Comparison of ENCODE assay signal across 8 cellular contexts in genomic region chr1:100322436-100323211, GRCh38. TPM values are rescaled to one million over a fixed set of nuclear protein-coding genes. Genes with fewer than 3 reads are reported as not detected.
DNase-seq lines count a peak whose midpoint lies in the region; ATAC-seq, FAIRE-seq and TF ChIP-seq lines count a peak whose summit lies in the region.

No MANE protein-coding gene starts in this region.

- no peaks in the 10 kb centered on the region for H3K36me3 ChIP-seq in GM12878 (ENCODE audit: control insufficient read depth in 2 of 2, insufficient read depth in 2 of 2, low read length in 1 of 2)
- no peaks in the 10 kb centered on the region for H3K36me3 ChIP-seq in osteoblast (ENCODE audit: insufficient read depth, low read length)

- TF ChIP-seq POLR2A in GM12878 (IDR thresholded peaks at IDR 0.05; ENCODE audit: low read depth, low read length): no peak

- H4K20me1 ChIP-seq in GM12878 (ENCODE audit: control insufficient read depth, insufficient read depth) (no peaks in the 10 kb centered on the region), osteoblast (ENCODE audit: insufficient read depth, low read length) (no peaks in the 10 kb centered on the region)

- intact Hi-C loops in GM12878 (cut with micrococcal nuclease; ENCODE audit: unreplicated experiment): no loop called here

- ATAC-seq in HG02938 (IDR thresholded peaks at IDR 0.05; ENCODE audit: unreplicated experiment) (peak; percentile 60), GM12878 (peak; percentile 77), HG02970 (IDR thresholded peaks at IDR 0.05; ENCODE audit: low FRiP score, unreplicated experiment) (no peak)

- H2AFZ ChIP-seq in GM12878 (ENCODE audit: control insufficient read depth, low read depth, low read length) (no peak overlapping the region), osteoblast (ENCODE audit: low read length) (no peak overlapping the region)

- H3K4me1 ChIP-seq in GM12878 (ENCODE audit: control insufficient read depth, insufficient read depth, low read length): no peaks in the 10 kb centered on the region
- no peaks in the 10 kb centered on the region for H3K4me1 ChIP-seq in osteoblast (ENCODE audit: insufficient read depth, low read length)

- H3K27ac ChIP-seq in GM12878 (ENCODE audit: control insufficient read depth, insufficient read depth) (no peak overlapping the region), osteoblast (ENCODE audit: low read depth, low read length) (no peak overlapping the region)

- CTCF ChIA-PET in GM12878 (lab: Yijun Ruan, JAX): no interaction called here

- in situ Hi-C loops in GM12878 (cut with MboI): no loop called here

- H3K4me2 ChIP-seq in GM12878 (ENCODE audit: control insufficient read depth, insufficient read depth) (no peak overlapping the region), osteoblast (ENCODE audit: insufficient read depth, low read length) (no peak overlapping the region)

- SMC1A ChIA-PET in GM12878 (lab: Charles Lee; ENCODE audit: uncharacterized antibody, unreplicated experiment): interaction anchor here (1.1 to 1.4 kb wide), 2 partner anchors 21 to 100 kb away, joined by 3 to 4 read pairs; no protein-coding TSS in a partner anchor

- FAIRE-seq in GM18507 (lab: Jason Lieb, UNC) (peak; percentile 52), GM12878 (lab: Jason Lieb, UNC) (no peak), frontal cortex (lab: Jason Lieb, UNC) (no peak)

- TF ChIP-seq RAD21 in GM12878 (IDR thresholded peaks at IDR 0.05; ENCODE audit: insufficient read depth, low read depth, low read length): no peak

- H3K79me2 ChIP-seq in GM12878 (ENCODE audit: control insufficient read depth, insufficient read depth, low read length) (no peaks in the 10 kb centered on the region), osteoblast (ENCODE audit: insufficient read depth, low read length) (no peaks in the 10 kb centered on the region)

- RAD21 ChIA-PET in GM12878 (lab: Charles Lee; ENCODE audit: unreplicated experiment): no interaction called here

- TF ChIP-seq CTCF in GM12878 (IDR thresholded peaks at IDR 0.05 in 2 of 3, conservative IDR thresholded peaks at IDR 0.05 in 1 of 3; ENCODE audit: control insufficient read depth in 2 of 3, extremely low read depth in 1 of 3, insufficient read depth in 1 of 3, low read depth in 3 of 3, low read length in 3 of 3): no peak
- no peak for TF ChIP-seq CTCF in osteoblast (IDR thresholded peaks at IDR 0.05; ENCODE audit: extremely low read depth, low read depth, low read length)

- H3K27me3 ChIP-seq in GM12878 (replicated peaks in 1 of 2; ENCODE audit: control insufficient read depth in 2 of 2, insufficient read depth in 2 of 2, low read length in 1 of 2): no peaks in the 10 kb centered on the region
- H3K27me3 ChIP-seq in osteoblast (ENCODE audit: insufficient read depth, low read length): peaks cover 5% of the 10 kb centered on the region

- no TSS peak for BruUV-seq in GM12878 (replicated peaks; lab: Mats Ljungman, UMichigan)

- H3K4me3 ChIP-seq in GM12878 (no peak overlapping the region), osteoblast (ENCODE audit: insufficient read depth, low read length) (no peak overlapping the region)

- POLR2A ChIA-PET in GM12878 (lab: Charles Lee): interaction anchor here (0.6 to 0.9 kb wide), 2 partner anchors 36 to 284 kb away, joined by 3 read pairs; no protein-coding TSS in a partner anchor

- 100% methylated on average over 1 of the region's 1 CpG for WGBS in GM12878 (ENCODE audit: insufficient coverage, insufficient replicate concordance, low lambda C conversion rate, missing lambda C conversion rate)

- no peaks in the 10 kb centered on the region; the same call in 2 of the 3 replicates for H3K9me3 ChIP-seq in GM12878 (replicated peaks; ENCODE audit: control insufficient read depth, insufficient read depth, low read length)
- peaks cover 7% of the 10 kb centered on the region for H3K9me3 ChIP-seq in osteoblast (ENCODE audit: low read depth, low read length)

- DNase-seq in GM18507 (ENCODE audit: extremely low spot score, insufficient read length, low read depth) (no peak), GM12878 (ENCODE audit: low read depth, low spot score) (no peak), osteoblast (ENCODE audit: insufficient read length, low spot score, missing footprints) (peak; percentile 70), frontal cortex (ENCODE audit: low spot score in 2 of 2) (no peak), T-helper 9 cell (no peak)
- DNase-seq in effector CD4-positive, alpha-beta T cell: no peak

- no peak overlapping the region for H3K9ac ChIP-seq in GM12878 (ENCODE audit: control insufficient read depth, insufficient read depth, low read length)

- no peak for TF ChIP-seq EP300 in GM12878 (IDR thresholded peaks at IDR 0.05; ENCODE audit: borderline replicate concordance in 1 of 2, control insufficient read depth in 1 of 2, low read depth in 2 of 2, low read length in 2 of 2)

TF ChIP-seq in GM12878, 131 proteins besides CTCF, POLR2A, EP300 and RAD21:
- TF ChIP-seq CHD4 (IDR thresholded peaks at IDR 0.05): no peak
- no peak for TF ChIP-seq ZNF217 (IDR thresholded peaks at IDR 0.05)
- TF ChIP-seq FOS (IDR thresholded peaks at IDR 0.05; ENCODE audit: borderline replicate concordance, extremely low read depth, insufficient read length): no peak
- no peak for TF ChIP-seq SIN3A (IDR thresholded peaks at IDR 0.05; ENCODE audit: low read depth, low read length)
- no peak for TF ChIP-seq HCFC1 (IDR thresholded peaks at IDR 0.05; ENCODE audit: low read length)
- no peak for TF ChIP-seq ZNF274 (IDR thresholded peaks at IDR 0.05; ENCODE audit: insufficient read depth, insufficient read length)

RNA-seq across cellular contexts. Expression of gene CDC14A, which starts 29.7 kb away (rescaled TPM):
- 61.9 and 72.4 TPM in 2 replicates for total RNA-seq in GM12878 (2013; cell fraction: nucleolus; rRNA removed)
- total RNA-seq in GM12878 (2014; rRNA removed): 5.2 and 6.9 TPM in 2 replicates
- 5.9 and 7.0 TPM in 2 replicates for total RNA-seq in GM12878 (2014; rRNA removed; fragmentation: Illumina TruSeq; extraction: Trizol)
- total RNA-seq in GM12878 (2021): 6.8 and 7.8 TPM in 2 replicates
- 1.3 TPM for polyA plus RNA-seq in GM12878 (2011; ENCODE audit: low read depth)
- polyA plus RNA-seq in GM12878 (2011; rRNA removed): 7.1 and 9.1 TPM in 2 replicates
- 3.3 and 3.7 TPM in 2 replicates for polyA plus RNA-seq in GM12878 (2011; cell fraction: cytosol; rRNA removed)
- 10.7 and 12.9 TPM in 2 replicates for polyA plus RNA-seq in GM12878 (2011; cell fraction: nucleus; rRNA removed)
- 1.8 and 1.9 TPM in 2 replicates for polyA plus RNA-seq in GM12878 (2012)
- 5.8 and 6.5 TPM in 2 replicates for polyA plus RNA-seq in GM12878 (2014; fragmentation: Illumina TruSeq; extraction: Trizol)
- 1 to 10 TPM; 1.5 to 1.9 TPM for polyA plus RNA-seq in GM12878 (2014; fragmentation: Nextera tagmentation; extraction: Ambion mirVana)
- 3.5 and 3.9 TPM in 2 replicates for polyA plus RNA-seq in GM12878 (2014; rRNA removed)
- 1 to 10 TPM; 4.7 to 6.3 TPM for polyA plus RNA-seq in GM12878 (2016; fragmentation: Nextera tagmentation; extraction: Ambion mirVana)
- 16.2 TPM in 2 replicates for polyA minus RNA-seq in GM12878 (2011; rRNA and poly(A)+ RNA removed)
- polyA minus RNA-seq in GM12878 (2011; cell fraction: cytosol; rRNA and poly(A)+ RNA removed): 2.9 and 4.2 TPM in 2 replicates
- 24.3 and 39.7 TPM in 2 replicates for polyA minus RNA-seq in GM12878 (2011; cell fraction: nucleus; rRNA and poly(A)+ RNA removed)
- total RNA-seq in osteoblast: 6.5 and 6.9 TPM in 2 replicates
- 2.9 TPM for total RNA-seq in frontal cortex

RNA-seq across cellular contexts. Expression of gene RTCA, which starts 56.6 kb away (rescaled TPM):
- total RNA-seq in GM12878 (2013; cell fraction: nucleolus; rRNA removed): 47.0 and 52.6 TPM in 2 replicates
- total RNA-seq in GM12878 (2014; rRNA removed) (37.1 and 39.3 TPM in 2 replicates), GM12878 (2014; rRNA removed; fragmentation: Illumina TruSeq; extraction: Trizol) (31.3 and 34.5 TPM in 2 replicates), GM12878 (2021) (36.3 and 37.3 TPM in 2 replicates), osteoblast (31.2 and 38.7 TPM in 2 replicates), frontal cortex (69.7 TPM)
- polyA plus RNA-seq in GM12878 (2011; ENCODE audit: low read depth): 23.2 TPM
- polyA plus RNA-seq in GM12878 (2011; rRNA removed) (46.5 and 71.3 TPM in 2 replicates), GM12878 (2014; fragmentation: Illumina TruSeq; extraction: Trizol) (29.2 and 41.4 TPM in 2 replicates), GM12878 (2014; fragmentation: Nextera tagmentation; extraction: Ambion mirVana) (10 to 100 TPM; 10.3 to 23.6 TPM), GM12878 (2014; rRNA removed) (37.4 and 37.8 TPM in 2 replicates), GM12878 (2016; fragmentation: Nextera tagmentation; extraction: Ambion mirVana) (10 to 100 TPM; 59.4 to 63.5 TPM)
- 18.6 and 21.5 TPM in 2 replicates for polyA plus RNA-seq in GM12878 (2011; cell fraction: cytosol; rRNA removed)
- 26.3 and 27.4 TPM in 2 replicates for polyA plus RNA-seq in GM12878 (2011; cell fraction: nucleus; rRNA removed)
- 34.4 and 38.7 TPM in 2 replicates for polyA plus RNA-seq in GM12878 (2012)
- polyA minus RNA-seq in GM12878 (2011; rRNA and poly(A)+ RNA removed): 20.1 and 31.5 TPM in 2 replicates
- 11.1 and 12.8 TPM in 2 replicates for polyA minus RNA-seq in GM12878 (2011; cell fraction: cytosol; rRNA and poly(A)+ RNA removed)
- polyA minus RNA-seq in GM12878 (2011; cell fraction: nucleus; rRNA and poly(A)+ RNA removed): 30.1 and 50.8 TPM in 2 replicates
